Comparison of ENCODE assay signal across 29 cellular contexts in genomic region chr5:89401659-89402058, GRCh38.
"Had no signal": no experiment of that assay in that cellular context is flagged by ENCODE, and none has a peak within 500 bp of the region (broad histone marks: within the 10 kb centered on the region; RNA-seq: fewer than 3 reads in every experiment).

No MANE protein-coding gene starts in this region.

- H3K9me3 Mint-ChIP-seq: activated CD4-positive, alpha-beta memory T cell treated with anti-CD3 and anti-CD28 coated beads, Interleukin-2, amount 10 ng/mL, durations not matched to agents 7 days and 5 days; activated CD4-positive, alpha-beta T cell treated with anti-CD3 and anti-CD28 coated beads, Interleukin-2, amount 10 ng/mL, durations not matched to agents 7 days and 5 days; activated naive CD4-positive, alpha-beta T cell treated with anti-CD3 and anti-CD28 coated beads, Interleukin-2, amount 10 ng/mL, durations not matched to agents 7 days and 5 days; activated naive CD8-positive, alpha-beta T cell treated with anti-CD3 and anti-CD28 coated beads, Interleukin-2, amount 10 ng/mL, durations not matched to agents 7 days and 5 days; activated T-cell treated with anti-CD3 and anti-CD28 coated beads, Interleukin-2, amount 50 U/mL, for 24 hours; activated T-cell treated with anti-CD3 and anti-CD28 coated beads, Interleukin-2, amount 50 U/mL, for 72 hours; endodermal cell; T-helper 2 cell treated with Interferon-gamma antibody and Interleukin-4, amounts not matched to agents 5 μg/mL and 100 μg/mL, for 36 hours had no signal

- H3K4me3 ChIP-seq: coronary artery, dorsolateral prefrontal cortex had no signal

- H3K27me3 Mint-ChIP-seq: activated CD4-positive, alpha-beta memory T cell treated with anti-CD3 and anti-CD28 coated beads, Interleukin-2, amount 10 ng/mL, durations not matched to agents 7 days and 5 days; activated CD4-positive, alpha-beta T cell treated with anti-CD3 and anti-CD28 coated beads, Interleukin-2, amount 10 ng/mL, durations not matched to agents 7 days and 5 days; activated naive CD4-positive, alpha-beta T cell treated with anti-CD3 and anti-CD28 coated beads, Interleukin-2, amount 10 ng/mL, durations not matched to agents 7 days and 5 days; activated naive CD8-positive, alpha-beta T cell treated with anti-CD3 and anti-CD28 coated beads, Interleukin-2, amount 10 ng/mL, durations not matched to agents 7 days and 5 days; activated T-cell treated with anti-CD3 and anti-CD28 coated beads, Interleukin-2, amount 50 U/mL, for 24 hours; central memory CD8-positive, alpha-beta T cell; dendritic cell treated with granulocyte-macrophage colony-stimulating factor and Interleukin-4, amounts not matched to agents 40 ng/mL and 50 ng/mL, for 4 days; T-helper 17 cell had no signal

- ATAC-seq: activated naive CD4-positive, alpha-beta T cell treated with anti-CD3 and anti-CD28 coated beads, Interleukin-2, amount 50 U/mL, for 72 hours; activated T-cell treated with anti-CD3 and anti-CD28 coated beads, Interleukin-2, amount 50 U/mL, for 72 hours; esophagus mucosa; T-helper 17 cell had no signal

- H3K4me1 Mint-ChIP-seq: activated CD4-positive, alpha-beta memory T cell treated with anti-CD3 and anti-CD28 coated beads, Interleukin-2, amount 10 ng/mL, durations not matched to agents 7 days and 5 days; activated naive CD4-positive, alpha-beta T cell treated with anti-CD3 and anti-CD28 coated beads, Interleukin-2, amount 10 ng/mL, durations not matched to agents 7 days and 5 days; central memory CD8-positive, alpha-beta T cell; T-helper 17 cell had no signal

- H3K27ac Mint-ChIP-seq: activated CD4-positive, alpha-beta memory T cell treated with anti-CD3 and anti-CD28 coated beads, Interleukin-2, amount 10 ng/mL, durations not matched to agents 7 days and 5 days; activated CD4-positive, alpha-beta T cell treated with anti-CD3 and anti-CD28 coated beads, Interleukin-2, amount 10 ng/mL, durations not matched to agents 7 days and 5 days; activated naive CD4-positive, alpha-beta T cell treated with anti-CD3 and anti-CD28 coated beads, Interleukin-2, amount 10 ng/mL, durations not matched to agents 7 days and 5 days; activated naive CD4-positive, alpha-beta T cell treated with anti-CD3 and anti-CD28 coated beads, Interleukin-2, amount 50 U/mL, for 72 hours; activated naive CD8-positive, alpha-beta T cell treated with anti-CD3 and anti-CD28 coated beads, Interleukin-2, amount 10 ng/mL, durations not matched to agents 7 days and 5 days; activated T-cell treated with anti-CD3 and anti-CD28 coated beads, Interleukin-2, amount 50 U/mL, for 24 hours; activated T-cell treated with anti-CD3 and anti-CD28 coated beads, Interleukin-2, amount 50 U/mL, for 72 hours; dendritic cell treated with granulocyte-macrophage colony-stimulating factor and Interleukin-4, amounts not matched to agents 40 ng/mL and 50 ng/mL, for 4 days; endodermal cell; T-helper 17 cell; T-helper 2 cell treated with Interferon-gamma antibody and Interleukin-4, amounts not matched to agents 5 μg/mL and 100 μg/mL, for 36 hours had no signal

- H3K36me3 Mint-ChIP-seq: activated naive CD4-positive, alpha-beta T cell treated with anti-CD3 and anti-CD28 coated beads, Interleukin-2, amount 10 ng/mL, durations not matched to agents 7 days and 5 days; activated naive CD4-positive, alpha-beta T cell treated with anti-CD3 and anti-CD28 coated beads, Interleukin-2, amount 50 U/mL, for 72 hours; activated naive CD8-positive, alpha-beta T cell treated with anti-CD3 and anti-CD28 coated beads, Interleukin-2, amount 10 ng/mL, durations not matched to agents 7 days and 5 days had no signal

- H3K36me3 ChIP-seq: brain microvascular endothelial cell had no signal

- DNase-seq: activated CD4-positive, alpha-beta memory T cell treated with anti-CD3 and anti-CD28 coated beads, Interleukin-2, amount 10 ng/mL, durations not matched to agents 7 days and 5 days; activated CD4-positive, alpha-beta T cell treated with anti-CD3 and anti-CD28 coated beads for 1 hour; activated CD4-positive, alpha-beta T cell treated with anti-CD3 and anti-CD28 coated beads for 4 hours; activated CD4-positive, alpha-beta T cell treated with anti-CD3 and anti-CD28 coated beads, Interleukin-2, amount 10 ng/mL, durations not matched to agents 7 days and 5 days; activated CD4-positive, alpha-beta T cell treated with anti-CD3 and anti-CD28 coated beads, Interleukin-2, amount 50 U/mL, for 4 hours; activated CD8-positive, alpha-beta memory T cell treated with anti-CD3 and anti-CD28 coated beads, Interleukin-2, amount 50 U/mL, for 48 hours; activated gamma-delta T cell; activated naive CD4-positive, alpha-beta T cell; activated naive CD4-positive, alpha-beta T cell treated with anti-CD3 and anti-CD28 coated beads, Interleukin-2, amount 10 ng/mL, durations not matched to agents 7 days and 5 days; activated naive CD8-positive, alpha-beta T cell treated with anti-CD3 and anti-CD28 coated beads, Interleukin-2, amount 10 ng/mL, durations not matched to agents 7 days and 5 days; activated T-cell treated with anti-CD3 and anti-CD28 coated beads for 4 hours; activated T-cell treated with anti-CD3 and anti-CD28 coated beads, Interleukin-2, amount 50 U/mL, for 24 hours; activated T-cell treated with anti-CD3 and anti-CD28 coated beads, Interleukin-2, amount 50 U/mL, for 72 hours; anterior cingulate cortex; brain microvascular endothelial cell; dorsolateral prefrontal cortex; effector memory CD4-positive, alpha-beta T cell; endodermal cell; T-helper 1 cell; T-helper 17 cell; T1000 had no signal

- FAIRE-seq: astrocyte, frontal cortex had no signal

- H3K27ac ChIP-seq: brain microvascular endothelial cell, coronary artery, dorsolateral prefrontal cortex had no signal

- H3K4me3 Mint-ChIP-seq: activated CD4-positive, alpha-beta memory T cell treated with anti-CD3 and anti-CD28 coated beads, Interleukin-2, amount 10 ng/mL, durations not matched to agents 7 days and 5 days; activated CD4-positive, alpha-beta T cell treated with anti-CD3 and anti-CD28 coated beads, Interleukin-2, amount 10 ng/mL, durations not matched to agents 7 days and 5 days; activated naive CD4-positive, alpha-beta T cell treated with anti-CD3 and anti-CD28 coated beads, Interleukin-2, amount 10 ng/mL, durations not matched to agents 7 days and 5 days; activated naive CD8-positive, alpha-beta T cell treated with anti-CD3 and anti-CD28 coated beads, Interleukin-2, amount 10 ng/mL, durations not matched to agents 7 days and 5 days; activated T-cell treated with anti-CD3 and anti-CD28 coated beads, Interleukin-2, amount 50 U/mL, for 24 hours; activated T-cell treated with anti-CD3 and anti-CD28 coated beads, Interleukin-2, amount 50 U/mL, for 72 hours; central memory CD8-positive, alpha-beta T cell; dendritic cell treated with granulocyte-macrophage colony-stimulating factor and Interleukin-4, amounts not matched to agents 40 ng/mL and 50 ng/mL, for 4 days; endodermal cell; T-helper 17 cell; T-helper 2 cell treated with Interferon-gamma antibody and Interleukin-4, amounts not matched to agents 5 μg/mL and 100 μg/mL, for 36 hours had no signal

- H3K27me3 ChIP-seq: brain microvascular endothelial cell, dorsolateral prefrontal cortex had no signal
